ENCODE assay signal across 21 cellular contexts in the genomic region with DNA sequence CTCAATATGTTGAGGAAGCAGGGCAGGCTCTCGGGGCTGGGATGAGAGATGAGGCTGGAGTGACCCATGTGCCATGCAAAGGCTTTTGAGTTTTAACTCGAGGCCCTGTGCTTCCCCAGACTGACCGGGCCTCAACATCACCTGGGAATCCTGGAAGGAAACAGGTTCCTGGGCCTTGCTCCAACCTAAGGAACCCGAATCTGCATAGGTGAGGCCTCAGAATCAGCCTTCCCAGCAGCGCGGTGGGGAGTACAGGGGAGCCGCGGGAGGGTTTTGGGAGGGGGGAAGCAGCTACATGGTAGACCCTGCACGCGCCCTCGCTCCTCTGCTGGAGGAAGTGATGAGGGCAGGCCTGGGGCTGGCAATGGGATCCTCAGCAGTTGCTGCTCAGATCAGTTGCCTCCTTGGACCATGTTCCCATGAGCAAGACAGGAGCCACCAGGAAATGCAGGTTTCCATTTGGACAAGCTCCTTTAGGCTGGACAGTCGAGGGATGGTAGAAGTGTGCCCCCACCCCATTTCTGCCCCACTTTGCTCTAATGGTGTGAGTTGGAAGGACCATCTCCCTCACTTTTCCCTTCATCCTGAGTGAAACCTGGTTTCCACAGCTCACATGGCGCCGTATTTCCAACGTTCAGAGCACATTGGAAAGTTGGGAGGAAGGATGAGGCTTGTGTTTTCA. TPM values are rescaled to one million over a fixed set of nuclear protein-coding genes. Genes with fewer than 3 reads are reported as not detected.
"Had no signal": no experiment of that assay in that cellular context is flagged by ENCODE, and none has a peak within 500 bp of the region (broad histone marks: within the 10 kb centered on the region; RNA-seq: fewer than 3 reads in every experiment).

No MANE protein-coding gene starts in this region.

- H3K36me3 ChIP-seq: ascending aorta, esophagus squamous epithelium, heart right ventricle, right lobe of liver, suprapubic skin, transverse colon had no signal

- H3K27ac Mint-ChIP-seq: activated CD4-positive, alpha-beta memory T cell treated with anti-CD3 and anti-CD28 coated beads, Interleukin-2, amount 10 ng/mL, durations not matched to agents 7 days and 5 days; activated CD8-positive, alpha-beta memory T cell treated with anti-CD3 and anti-CD28 coated beads, Interleukin-2, amount 10 ng/mL, durations not matched to agents 7 days and 5 days; activated naive CD4-positive, alpha-beta T cell treated with anti-CD3 and anti-CD28 coated beads, Interleukin-2, amount 50 U/mL, for 24 hours; immature natural killer cell; nephron progenitor cell; stimulated activated naive CD8-positive, alpha-beta T cell treated with anti-CD3 and anti-CD28 coated beads, Interleukin-15, Interleukin-2, amounts not matched to agents 100 ng/mL and 50 ng/mL, for 24 hours had no signal

- H3K9me3 ChIP-seq: ascending aorta, esophagus squamous epithelium, heart right ventricle, right lobe of liver, suprapubic skin, transverse colon had no signal

- DNase-seq: activated CD4-positive, alpha-beta memory T cell treated with anti-CD3 and anti-CD28 coated beads, Interleukin-2, amount 10 ng/mL, durations not matched to agents 7 days and 5 days; activated CD4-positive, alpha-beta T cell treated with anti-CD3 and anti-CD28 coated beads for 48 hours; activated CD4-positive, CD25-positive, alpha-beta regulatory T cell; activated CD8-positive, alpha-beta memory T cell treated with anti-CD3 and anti-CD28 coated beads, Interleukin-2, amount 10 ng/mL, durations not matched to agents 7 days and 5 days; activated gamma-delta T cell; effector memory CD4-positive, alpha-beta T cell; esophagus squamous epithelium; heart right ventricle; immature natural killer cell; kidney glomerular epithelial cell; nephron progenitor cell; right lobe of liver; small intestine; stimulated activated CD4-positive, alpha-beta T cell treated with anti-CD3 and anti-CD28 coated beads, Interleukin-15, amount 100 ng/mL, for 24 hours; stimulated activated CD4-positive, alpha-beta T cell treated with anti-CD3 and anti-CD28 coated beads, Interleukin-2, amount 100 ng/mL, for 48 hours; T-helper 9 cell; transverse colon had no signal

- ATAC-seq: heart right ventricle, right lobe of liver had no signal

- H3K36me3 Mint-ChIP-seq: immature natural killer cell had no signal

- H3K4me3 Mint-ChIP-seq: activated CD4-positive, alpha-beta memory T cell treated with anti-CD3 and anti-CD28 coated beads, Interleukin-2, amount 10 ng/mL, durations not matched to agents 7 days and 5 days; activated CD8-positive, alpha-beta memory T cell treated with anti-CD3 and anti-CD28 coated beads, Interleukin-2, amount 10 ng/mL, durations not matched to agents 7 days and 5 days; activated naive CD4-positive, alpha-beta T cell treated with anti-CD3 and anti-CD28 coated beads, Interleukin-2, amount 50 U/mL, for 24 hours; immature natural killer cell; nephron progenitor cell; stimulated activated naive CD8-positive, alpha-beta T cell treated with anti-CD3 and anti-CD28 coated beads, Interleukin-15, Interleukin-2, amounts not matched to agents 100 ng/mL and 50 ng/mL, for 24 hours had no signal

- H3K27ac ChIP-seq: ascending aorta, esophagus squamous epithelium, heart right ventricle, right lobe of liver, suprapubic skin, transverse colon had no signal

- H3K4me3 ChIP-seq: ascending aorta, esophagus squamous epithelium, heart right ventricle, right lobe of liver, suprapubic skin, transverse colon had no signal

- H3K4me1 Mint-ChIP-seq: activated naive CD4-positive, alpha-beta T cell treated with anti-CD3 and anti-CD28 coated beads, Interleukin-2, amount 50 U/mL, for 24 hours had no signal

- H3K27me3 ChIP-seq: ascending aorta, right lobe of liver had no signal

- H3K9me3 Mint-ChIP-seq: activated CD4-positive, alpha-beta memory T cell treated with anti-CD3 and anti-CD28 coated beads, Interleukin-2, amount 10 ng/mL, durations not matched to agents 7 days and 5 days; activated naive CD4-positive, alpha-beta T cell treated with anti-CD3 and anti-CD28 coated beads, Interleukin-2, amount 50 U/mL, for 24 hours; immature natural killer cell; stimulated activated naive CD8-positive, alpha-beta T cell treated with anti-CD3 and anti-CD28 coated beads, Interleukin-15, Interleukin-2, amounts not matched to agents 100 ng/mL and 50 ng/mL, for 24 hours had no signal

RNA-seq across cellular contexts. Expression of a gene that starts 4.5 kb away (rescaled TPM):
- polyA plus RNA-seq: immature natural killer cell had no signal
